ENCODE assay signal across 11 cellular contexts in genomic region chr2:171741189-171741588, GRCh38. TPM values are rescaled to one million over a fixed set of nuclear protein-coding genes. Genes with fewer than 3 reads are reported as not detected.
DNase-seq lines count a peak whose midpoint lies in the region; ATAC-seq lines count a peak whose summit lies in the region.
"Had no signal": no experiment of that assay in that cellular context is flagged by ENCODE, and none has a peak within 500 bp of the region (broad histone marks: within the 10 kb centered on the region; RNA-seq: fewer than 3 reads in every experiment).

No MANE protein-coding gene starts in this region.

- H3K9me3 Mint-ChIP-seq in activated naive CD8-positive, alpha-beta T cell treated with anti-CD3 and anti-CD28 coated beads, Interleukin-2, amount 50 U/mL, for 24 hours: no peaks in the 10 kb centered on the region
- H3K9me3 Mint-ChIP-seq in activated naive CD8-positive, alpha-beta T cell treated with anti-CD3 and anti-CD28 coated beads for 36 hours: no peaks in the 10 kb centered on the region
- H3K9me3 Mint-ChIP-seq in stimulated activated naive B cell treated with anti-CD40 and anti-IgM and Interleukin-4, amounts not matched to agents 10 μg/mL and 1 μg/mL and 100 μg/mL, for 72 hours: peaks cover 0 to 2% of the 10 kb centered on the region in 2 donors
- H3K9me3 Mint-ChIP-seq: naive thymus-derived CD4-positive, alpha-beta T cell had no signal

- peaks cover 14% of the 10 kb centered on the region for H3K4me1 Mint-ChIP-seq in activated naive CD8-positive, alpha-beta T cell treated with anti-CD3 and anti-CD28 coated beads, Interleukin-2, amount 50 U/mL, for 24 hours
- no peaks in the 10 kb centered on the region for H3K4me1 Mint-ChIP-seq in activated naive CD8-positive, alpha-beta T cell treated with anti-CD3 and anti-CD28 coated beads for 36 hours
- H3K4me1 Mint-ChIP-seq in stimulated activated naive B cell treated with anti-CD40 and anti-IgM and Interleukin-4, amounts not matched to agents 10 μg/mL and 1 μg/mL and 100 μg/mL, for 72 hours: peaks cover 14 to 38% of the 10 kb centered on the region in 2 donors

- no peak overlapping the region for H3K27ac Mint-ChIP-seq in activated naive CD8-positive, alpha-beta T cell treated with anti-CD3 and anti-CD28 coated beads, Interleukin-2, amount 50 U/mL, for 24 hours
- no peak overlapping the region for H3K27ac Mint-ChIP-seq in activated naive CD8-positive, alpha-beta T cell treated with anti-CD3 and anti-CD28 coated beads for 36 hours
- no peak overlapping the region for H3K27ac Mint-ChIP-seq in stimulated activated naive B cell treated with anti-CD40 and anti-IgM and Interleukin-4, amounts not matched to agents 10 μg/mL and 1 μg/mL and 100 μg/mL, for 72 hours
- H3K27ac Mint-ChIP-seq: naive thymus-derived CD4-positive, alpha-beta T cell had no signal

- no peaks in the 10 kb centered on the region for H3K27me3 Mint-ChIP-seq in activated naive CD8-positive, alpha-beta T cell treated with anti-CD3 and anti-CD28 coated beads, Interleukin-2, amount 50 U/mL, for 24 hours
- H3K27me3 Mint-ChIP-seq in activated naive CD8-positive, alpha-beta T cell treated with anti-CD3 and anti-CD28 coated beads for 36 hours: no peaks in the 10 kb centered on the region
- H3K27me3 Mint-ChIP-seq in stimulated activated naive B cell treated with anti-CD40 and anti-IgM and Interleukin-4, amounts not matched to agents 10 μg/mL and 1 μg/mL and 100 μg/mL, for 72 hours: no peaks in the 10 kb centered on the region
- H3K27me3 Mint-ChIP-seq: naive thymus-derived CD4-positive, alpha-beta T cell had no signal

- H3K36me3 Mint-ChIP-seq in activated naive CD8-positive, alpha-beta T cell treated with anti-CD3 and anti-CD28 coated beads, Interleukin-2, amount 50 U/mL, for 24 hours (ENCODE audit: low read depth): peaks cover 39% of the 10 kb centered on the region
- peaks cover 22% of the 10 kb centered on the region for H3K36me3 Mint-ChIP-seq in activated naive CD8-positive, alpha-beta T cell treated with anti-CD3 and anti-CD28 coated beads for 36 hours
- peaks cover 38 to 68% of the 10 kb centered on the region in 2 donors for H3K36me3 Mint-ChIP-seq in stimulated activated naive B cell treated with anti-CD40 and anti-IgM and Interleukin-4, amounts not matched to agents 10 μg/mL and 1 μg/mL and 100 μg/mL, for 72 hours

- DNase-seq in activated naive CD8-positive, alpha-beta T cell treated with anti-CD3 and anti-CD28 coated beads, Interleukin-2, amount 50 U/mL, for 24 hours: no peak
- no peak for DNase-seq in activated naive CD8-positive, alpha-beta T cell treated with anti-CD3 and anti-CD28 coated beads for 36 hours
- DNase-seq in RPMI7951 (ENCODE audit: low read depth) (peak; percentile 24), GOT3 (lab: John Stamatoyannopoulos, UW) (no peak), NCI-H187 treated with DMSO at 0.1 percent for 48 hours (lab: John Stamatoyannopoulos, UW) (no peak)
- no peak for DNase-seq in stimulated activated naive B cell treated with anti-CD40 and anti-IgM and Interleukin-4, amounts not matched to agents 10 μg/mL and 1 μg/mL and 100 μg/mL, for 72 hours
- DNase-seq: naive thymus-derived CD4-positive, alpha-beta T cell; NCI-H146; right cardiac atrium had no signal

- H3K4me3 Mint-ChIP-seq in activated naive CD8-positive, alpha-beta T cell treated with anti-CD3 and anti-CD28 coated beads, Interleukin-2, amount 50 U/mL, for 24 hours: no peak overlapping the region
- H3K4me3 Mint-ChIP-seq in activated naive CD8-positive, alpha-beta T cell treated with anti-CD3 and anti-CD28 coated beads for 36 hours: no peak overlapping the region
- no peak overlapping the region for H3K4me3 Mint-ChIP-seq in stimulated activated naive B cell treated with anti-CD40 and anti-IgM and Interleukin-4, amounts not matched to agents 10 μg/mL and 1 μg/mL and 100 μg/mL, for 72 hours
- H3K4me3 Mint-ChIP-seq: naive thymus-derived CD4-positive, alpha-beta T cell had no signal

- ATAC-seq in activated naive CD8-positive, alpha-beta T cell treated with anti-CD3 and anti-CD28 coated beads, Interleukin-2, amount 50 U/mL, for 24 hours: peak; percentile 20
- peak; percentile 77 for ATAC-seq in HG02981 (IDR thresholded peaks at IDR 0.05; ENCODE audit: unreplicated experiment)
- ATAC-seq in stimulated activated naive B cell treated with anti-CD40 and anti-IgM and Interleukin-4, amounts not matched to agents 10 μg/mL and 1 μg/mL and 100 μg/mL, for 72 hours (replicated peaks): peak; percentile 83 to 86
- no peak for ATAC-seq in GM21576 (IDR thresholded peaks at IDR 0.05; ENCODE audit: unreplicated experiment)
- ATAC-seq: naive thymus-derived CD4-positive, alpha-beta T cell; right cardiac atrium had no signal

RNA-seq across cellular contexts. Expression of gene DYNC1I2, which starts 53.9 kb away (rescaled TPM):
- total RNA-seq in activated naive CD8-positive, alpha-beta T cell treated with anti-CD3 and anti-CD28 coated beads for 36 hours: 10 to 100 TPM; 41.5 to 44.1 TPM
- total RNA-seq in RPMI7951 (2014; rRNA removed; shearing (Covaris generic)): 127 and 178 TPM in 2 replicates
